ENCODE assay signal across 8 cellular contexts in genomic region chr5:55160493-55161209, GRCh38. TPM values are rescaled to one million over a fixed set of nuclear protein-coding genes. Genes with fewer than 3 reads are reported as not detected.
DNase-seq lines count a peak whose midpoint lies in the region; ATAC-seq and TF ChIP-seq lines count a peak whose summit lies in the region.

No MANE protein-coding gene starts in this region.

- no peak overlapping the region for H4K8ac ChIP-seq in neuronal stem cell (ENCODE audit: low read depth, low read length)

- no peak overlapping the region for H2BK12ac ChIP-seq in neuronal stem cell (ENCODE audit: low read length)

- H3K27ac ChIP-seq in fibroblast of lung (ENCODE audit: insufficient read depth, low read length), result peak overlapping the region; percentile 92
- no peak overlapping the region for H3K27ac ChIP-seq in neuronal stem cell (replicated peaks; ENCODE audit: low read length)

- ATAC-seq in HG03432 (IDR thresholded peaks at IDR 0.05; ENCODE audit: unreplicated experiment), result no peak
- ATAC-seq in HG03045 (IDR thresholded peaks at IDR 0.05; ENCODE audit: unreplicated experiment), result no peak

- H2AK5ac ChIP-seq in neuronal stem cell (ENCODE audit: low read depth, low read length), result no peak overlapping the region

- no peak overlapping the region for H3K4ac ChIP-seq in neuronal stem cell (ENCODE audit: low read length)

- H3K4me1 ChIP-seq in fibroblast of lung (ENCODE audit: control insufficient read depth, extremely low read depth, insufficient read depth, low read length), result peaks cover 5% of the 10 kb centered on the region
- H3K4me1 ChIP-seq in neuronal stem cell (ENCODE audit: control insufficient read depth in 2 of 2, insufficient read depth in 1 of 2, low read depth in 1 of 2, low read length in 2 of 2), result peaks cover 0 to 2% of the 10 kb centered on the region in 2 donors

- H3K14ac ChIP-seq in neuronal stem cell (ENCODE audit: low read length), result no peak overlapping the region

- H3K23ac ChIP-seq in neuronal stem cell (ENCODE audit: low read depth, low read length, poor library complexity), result no peak overlapping the region

- no peak overlapping the region for H2BK15ac ChIP-seq in neuronal stem cell (ENCODE audit: low read length)

- H3K27me3 ChIP-seq in fibroblast of lung (ENCODE audit: control insufficient read depth, insufficient read depth, low read length) (no peaks in the 10 kb centered on the region), neuronal stem cell (ENCODE audit: control insufficient read depth in 3 of 3, insufficient read depth in 3 of 3, low read depth in 1 of 3, low read length in 3 of 3) (peaks cover 0 to 13% (median 0%) of the 10 kb centered on the region in 3 experiments)

- no peak overlapping the region for H2BK120ac ChIP-seq in neuronal stem cell (ENCODE audit: low read depth, low read length)

- H3K9ac ChIP-seq in fibroblast of lung (ENCODE audit: insufficient read depth, low read length), result peak overlapping the region; percentile 70
- H3K9ac ChIP-seq in neuronal stem cell (ENCODE audit: low read depth, low read length, poor library complexity), result no peak overlapping the region

- WGBS in neuronal stem cell (ENCODE audit: extremely low coverage in 2 of 2, insufficient read length in 2 of 2, insufficient replicate concordance in 1 of 2), 2 donors, result no CpG with 5 or more reads among the region's 9 CpGs

- peaks cover 27% of the 10 kb centered on the region for H3K79me2 ChIP-seq in fibroblast of lung (ENCODE audit: control insufficient read depth, insufficient read depth, low read length)

- no peak overlapping the region for H2BK5ac ChIP-seq in neuronal stem cell (ENCODE audit: low read length)

- peak overlapping the region; percentile 80 to 100 (median 82) for H3K4me3 ChIP-seq in fibroblast of lung (replicated peaks in 1 of 4; ENCODE audit: control extremely low read depth in 1 of 4, insufficient read depth in 1 of 4, low read depth in 3 of 4, low read length in 4 of 4)
- H3K4me3 ChIP-seq in neuronal stem cell (ENCODE audit: low read length in 2 of 2), result peak overlapping the region in 1 of 2 donors; percentile 56

- TF ChIP-seq CTCF in fibroblast of lung (conservative IDR thresholded peaks at IDR 0.05 in 1 of 2, IDR thresholded peaks at IDR 0.05 in 1 of 2; ENCODE audit: low read depth in 1 of 2, low read length in 2 of 2) (no peak), GM10266 (IDR thresholded peaks at IDR 0.05; ENCODE audit: control insufficient read depth, insufficient read depth, low read depth, missing control alignments) (no peak)

- H4K20me1 ChIP-seq in fibroblast of lung (ENCODE audit: control insufficient read depth, extremely low read depth, insufficient read depth, low read length), result no peaks in the 10 kb centered on the region

- no peak overlapping the region for H2AFZ ChIP-seq in fibroblast of lung (ENCODE audit: low read length)
- H2AFZ ChIP-seq in neuronal stem cell (ENCODE audit: low read length), result peak overlapping the region; percentile 72

- no peaks in the 10 kb centered on the region for H3K36me3 ChIP-seq in fibroblast of lung (ENCODE audit: control insufficient read depth, insufficient read depth, low read length)
- peaks cover 1 to 42% of the 10 kb centered on the region in 2 donors for H3K36me3 ChIP-seq in neuronal stem cell (replicated peaks in 1 of 2; ENCODE audit: control insufficient read depth in 2 of 2, insufficient read depth in 2 of 2, low read length in 2 of 2)

- no peaks in the 10 kb centered on the region for H3K9me3 ChIP-seq in fibroblast of lung (ENCODE audit: control insufficient read depth, insufficient read depth, low read depth, low read length)
- H3K9me3 ChIP-seq in neuronal stem cell (replicated peaks in 1 of 2; ENCODE audit: control insufficient read depth in 2 of 2, insufficient read depth in 1 of 2, low read depth in 1 of 2, low read length in 2 of 2), result no peaks in the 10 kb centered on the region

- no peaks in the 10 kb centered on the region for H3K79me1 ChIP-seq in neuronal stem cell (ENCODE audit: low read depth, low read length)

- DNase-seq in AG20443 (ENCODE audit: low spot score), result peak; percentile 89
- peak; percentile 91 for DNase-seq in RPMI7951 (ENCODE audit: low read depth)
- peak; percentile 96 to 97 for DNase-seq in fibroblast of lung (ENCODE audit: low read depth in 2 of 2)
- DNase-seq in neuronal stem cell (ENCODE audit: low spot score), result no peak
- no peak for DNase-seq in GM10266 (ENCODE audit: extremely low spot score)
- DNase-seq in COLO668 (lab: John Stamatoyannopoulos, UW; ENCODE audit: unreplicated experiment), result no peak

- no peak overlapping the region for H3K18ac ChIP-seq in neuronal stem cell (ENCODE audit: low read length)

- H3K4me2 ChIP-seq in fibroblast of lung (ENCODE audit: extremely low read depth, insufficient read depth, low read length) (peak overlapping the region; percentile 85), neuronal stem cell (ENCODE audit: insufficient read depth, low read length, poor library complexity, severe bottlenecking) (no peak overlapping the region)

- H4K91ac ChIP-seq in neuronal stem cell (ENCODE audit: low read depth, low read length, poor library complexity), result no peak overlapping the region

RNA-seq across cellular contexts. Expression of gene GPX8, which starts 0.7 kb away (rescaled TPM):
- 99.8 and 116 TPM in 2 replicates for total RNA-seq in RPMI7951 (2014; rRNA removed; shearing (Covaris generic))
- 75.5 and 84.7 TPM in 2 replicates for total RNA-seq in fibroblast of lung
- polyA plus RNA-seq in fibroblast of lung, result 191 and 241 TPM in 2 replicates
- polyA plus RNA-seq in fibroblast of lung (2012), result 137 and 146 TPM in 2 replicates
- 14.0 and 21.0 TPM in 2 replicates for polyA minus RNA-seq in fibroblast of lung (ENCODE audit: low replicate concordance)
- 64.0 TPM for polyA plus RNA-seq in neuronal stem cell (2013, experiment 1 of 2)
- 65.0 TPM for polyA plus RNA-seq in neuronal stem cell (2013, experiment 2 of 2)

RNA-seq across cellular contexts. Expression of gene CDC20B, which starts 12.3 kb away (rescaled TPM):
- not detected in 2 replicates for total RNA-seq in RPMI7951 (2014; rRNA removed; shearing (Covaris generic))
- total RNA-seq in fibroblast of lung, result under 0.01 TPM in 1 of 2 replicates, not detected in the other
- polyA plus RNA-seq in fibroblast of lung, result 0.12 TPM in 1 of 2 replicates, not detected in the other
- polyA plus RNA-seq in fibroblast of lung (2012), result 0.08 TPM in 1 of 2 replicates, not detected in the other
- polyA minus RNA-seq in fibroblast of lung (ENCODE audit: low replicate concordance), result not detected in 2 replicates
- not detected for polyA plus RNA-seq in neuronal stem cell (2013, experiment 1 of 2)
- 0.03 TPM for polyA plus RNA-seq in neuronal stem cell (2013, experiment 2 of 2)

RNA-seq across cellular contexts. Expression of gene GZMA, which starts 58.2 kb away (rescaled TPM):
- not detected in 2 replicates for total RNA-seq in RPMI7951 (2014; rRNA removed; shearing (Covaris generic))
- not detected in 2 replicates for total RNA-seq in fibroblast of lung
- polyA plus RNA-seq in fibroblast of lung, result not detected in 2 replicates
- not detected in 2 replicates for polyA plus RNA-seq in fibroblast of lung (2012)
- polyA minus RNA-seq in fibroblast of lung (ENCODE audit: low replicate concordance), result not detected in 2 replicates
- not detected for polyA plus RNA-seq in neuronal stem cell (2013, experiment 1 of 2)
- polyA plus RNA-seq in neuronal stem cell (2013, experiment 2 of 2), result not detected

Comparison
In these comparisons a context has a peak if more than half of its experiments do, and no peak if none do; other contexts are left out.
1. DNase-seq: peak in AG20443 (single experiment), RPMI7951 (single experiment) and fibroblast of lung (2 of 2); none in neuronal stem cell (single experiment), GM10266 (single experiment) and COLO668 (single experiment).